Comparison of ENCODE assay signal across 23 cellular contexts in the genomic region with DNA sequence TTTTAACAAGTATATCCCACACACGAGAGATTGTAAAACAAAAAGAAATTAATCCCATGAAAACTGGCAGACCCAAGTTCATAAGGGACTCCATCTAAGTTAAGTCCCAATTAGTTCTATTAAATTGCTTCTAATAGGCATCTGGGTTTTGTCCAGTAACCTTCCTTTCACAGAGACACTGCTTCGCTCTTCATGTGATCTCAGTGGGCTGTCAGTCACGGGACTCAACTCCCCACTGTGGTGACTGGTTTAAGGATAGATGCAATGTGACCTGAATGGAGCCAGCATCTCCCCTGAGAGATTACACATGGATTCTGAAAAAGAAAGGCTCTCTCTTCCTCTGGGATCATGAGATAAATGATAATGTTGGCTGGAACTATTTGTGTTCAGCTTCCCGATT.
"Had no signal": no experiment of that assay in that cellular context is flagged by ENCODE, and none has a peak within 500 bp of the region (broad histone marks: within the 10 kb centered on the region; RNA-seq: fewer than 3 reads in every experiment).

No MANE protein-coding gene starts in this region.

- H3K79me2 ChIP-seq: hepatocyte had no signal

- H3K27ac ChIP-seq: coronary artery, dorsolateral prefrontal cortex, esophagus muscularis mucosa, foreskin keratinocyte, gastroesophageal sphincter, heart left ventricle, hepatocyte, left lung, lower lobe of right lung had no signal

- ATAC-seq: gastroesophageal sphincter; heart left ventricle; left lung; left ventricle myocardium superior; lower lobe of right lung; mucosa of descending colon; naive thymus-derived CD8-positive, alpha-beta T cell had no signal

- H2AFZ ChIP-seq: hepatocyte had no signal

- H3K27me3 ChIP-seq: hepatocyte had no signal

- H3K36me3 ChIP-seq: esophagus muscularis mucosa, gastroesophageal sphincter, heart left ventricle, left lung, lower lobe of right lung had no signal

- DNase-seq: dermis blood vessel endothelial cell; dorsolateral prefrontal cortex; effector CD4-positive, alpha-beta T cell; effector memory CD4-positive, alpha-beta T cell; foreskin keratinocyte; heart left ventricle; hypothalamus; immature natural killer cell; islet precursor cell; kidney; kidney glomerular epithelial cell; left colon; left lung; left ventricle myocardium superior; lower lobe of right lung; mesenchymal stem cell; mucosa of descending colon; naive B cell; naive thymus-derived CD8-positive, alpha-beta T cell had no signal

- H3K4me2 ChIP-seq: hepatocyte had no signal

- H3K4me3 ChIP-seq: coronary artery, dorsolateral prefrontal cortex, esophagus muscularis mucosa, gastroesophageal sphincter, heart left ventricle, hepatocyte, left lung, lower lobe of right lung, mucosa of descending colon had no signal

- H3K9me3 ChIP-seq: esophagus muscularis mucosa, gastroesophageal sphincter, heart left ventricle, left lung, lower lobe of right lung, mucosa of descending colon had no signal

- H3K4me1 ChIP-seq: esophagus muscularis mucosa, foreskin keratinocyte, gastroesophageal sphincter, heart left ventricle, left lung, lower lobe of right lung had no signal
